Comparison of ENCODE assay signal across 6 cellular contexts in the genomic region with DNA sequence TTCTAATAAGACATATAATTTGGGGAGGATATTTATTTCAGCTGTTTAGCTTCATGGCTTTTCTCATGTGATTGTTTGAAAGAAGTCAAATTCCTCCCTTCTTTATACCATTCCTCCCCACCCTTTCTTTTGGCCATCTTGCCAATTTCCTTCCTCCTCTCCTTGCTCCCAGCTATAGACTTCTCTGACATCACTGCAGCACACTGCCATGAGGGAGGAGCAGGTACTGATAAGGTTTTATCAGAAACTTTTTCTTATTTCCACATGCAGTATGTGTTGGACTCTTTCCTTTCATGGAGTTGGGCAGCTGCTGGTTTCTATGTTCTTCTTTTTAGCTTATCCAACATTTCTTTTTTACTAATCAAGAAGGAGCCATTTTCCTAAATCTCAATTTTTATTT.
"Had no signal": no experiment of that assay in that cellular context is flagged by ENCODE, and none has a peak within 500 bp of the region (broad histone marks: within the 10 kb centered on the region; RNA-seq: fewer than 3 reads in every experiment).

No MANE protein-coding gene starts in this region.

- H3K4me3 ChIP-seq: GM23338 had no signal

- DNase-seq: H9, HCEC 1CT, HFFc6, KBM-7 had no signal

- ATAC-seq: GM23338, HepG2 had no signal
